ENCODE assay signal across 9 cellular contexts in the genomic region with DNA sequence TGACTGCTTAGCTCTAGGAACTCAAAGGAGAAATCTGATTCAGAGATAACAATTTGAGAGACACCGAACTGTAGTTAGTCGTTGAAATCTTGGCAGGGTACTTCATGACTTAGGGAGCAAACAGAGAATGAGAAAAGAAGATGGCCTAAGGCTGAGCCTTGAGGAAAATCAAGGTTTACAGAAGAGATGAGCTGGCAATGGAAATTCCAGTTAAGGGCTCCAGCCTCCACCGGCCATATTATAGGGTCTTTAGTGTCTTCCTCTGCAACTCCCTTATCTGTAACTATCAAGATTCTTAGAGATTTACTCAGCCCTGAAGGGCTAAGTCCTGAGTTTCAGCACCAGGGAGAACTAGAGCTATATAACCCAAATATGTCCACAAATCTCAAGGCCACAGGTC. TPM values are rescaled to one million over a fixed set of nuclear protein-coding genes. Genes with fewer than 3 reads are reported as not detected.
"Had no signal": no experiment of that assay in that cellular context is flagged by ENCODE, and none has a peak within 500 bp of the region (broad histone marks: within the 10 kb centered on the region; RNA-seq: fewer than 3 reads in every experiment).

No MANE protein-coding gene starts in this region.

- FAIRE-seq: G401.6, GM12878, GM12891, GM12892, GM18507, GM19239 had no signal

- DNase-seq: GDM1, GF-D8 had no signal

- H3K4me3 ChIP-seq: GM12878 had no signal

- ATAC-seq: GM12878 had no signal

RNA-seq across cellular contexts. Expression of a gene that starts 26.6 kb away (rescaled TPM):
- total RNA-seq: G401, GM12878 had no signal
- polyA plus RNA-seq: GM12878 had no signal

RNA-seq across cellular contexts. Expression of a gene that starts 34.9 kb away (rescaled TPM):
- total RNA-seq: G401, GM12878 had no signal
- polyA plus RNA-seq: GM12878 had no signal

RNA-seq across cellular contexts. Expression of a gene that starts 58.3 kb away (rescaled TPM):
- total RNA-seq: G401 had no signal
